4 cellular contexts compared by ENCODE assay signal in genomic region chr7:77101187-77101586, GRCh38. TPM values are rescaled to one million over a fixed set of nuclear protein-coding genes. Genes with fewer than 3 reads are reported as not detected.
"Had no signal": no experiment of that assay in that cellular context is flagged by ENCODE, and none has a peak within 500 bp of the region (broad histone marks: within the 10 kb centered on the region; RNA-seq: fewer than 3 reads in every experiment).

No MANE protein-coding gene starts in this region.

RNA-seq across cellular contexts. Expression of gene SPDYE18, which starts 38.8 kb away (rescaled TPM):
- total RNA-seq: esophagus mucosa, esophagus squamous epithelium, left ventricle myocardium inferior had no signal
- polyA plus RNA-seq: mammary epithelial cell had no signal
